ENCODE assay signal across 28 cellular contexts in genomic region chr4:32735856-32736590, GRCh38.
DNase-seq lines count a peak whose midpoint lies in the region; ATAC-seq, FAIRE-seq and TF ChIP-seq lines count a peak whose summit lies in the region.
"Had no signal": no experiment of that assay in that cellular context is flagged by ENCODE, and none has a peak within 500 bp of the region (broad histone marks: within the 10 kb centered on the region; RNA-seq: fewer than 3 reads in every experiment).

No MANE protein-coding gene starts in this region.

- H3K4me3 ChIP-seq in PC-3 (ENCODE audit: low read length) (no peak overlapping the region), H1 (ENCODE audit: extremely low read depth in 1 of 4, insufficient read depth in 2 of 4, low read depth in 3 of 4, low read length in 4 of 4) (no peak overlapping the region), mucosa of descending colon (no peak overlapping the region), mesendoderm (ENCODE audit: low read length) (no peak overlapping the region)
- H3K4me3 ChIP-seq: BLaER1, GM12878, MG63, SK-N-MC had no signal

- H2AK5ac ChIP-seq in H1 (ENCODE audit: low read depth, low read length) = no peak overlapping the region
- H2AK5ac ChIP-seq in mesendoderm (ENCODE audit: low read length) = no peak overlapping the region

- H3K14ac ChIP-seq in H1 (ENCODE audit: insufficient read length) = no peak overlapping the region

- no peak for FAIRE-seq in H1 (lab: Jason Lieb, UNC)
- FAIRE-seq: G401.6, GM12878 had no signal

- H2BK15ac ChIP-seq in H1 (ENCODE audit: low read length) (no peak overlapping the region), mesendoderm (replicated peaks; ENCODE audit: low read depth) (no peak overlapping the region)

- H3K79me1 ChIP-seq in H1 (ENCODE audit: low read depth, low read length) = no peaks in the 10 kb centered on the region
- H3K79me1 ChIP-seq in mesendoderm (ENCODE audit: low read length) = no peaks in the 10 kb centered on the region

- DNase-seq in Caki2 (ENCODE audit: low read depth) (peak; percentile 56), PC-3 (no peak), H1 (ENCODE audit: low read depth in 1 of 2, low spot score in 2 of 2) (no peak), mucosa of descending colon (no peak), mesendoderm (no peak), GM10266 (ENCODE audit: extremely low spot score) (no peak), left lobe of liver (ENCODE audit: low spot score) (no peak), cerebellar cortex (ENCODE audit: low spot score) (no peak)
- DNase-seq: 8988T; ACHN; CD4-positive, CD25-positive, alpha-beta regulatory T cell; DMS53; H7; KBM-7; MG63; NCI-H1105 treated with DMSO at 0.1 percent for 48 hours; NCI-H146; NCI-H1930; NCI-H2107; NCI-H524; NCI-H774; SHP77 treated with DMSO at 0.1 percent for 48 hours; SW 1271 had no signal

- H2BK12ac ChIP-seq in H1 (ENCODE audit: low read depth, low read length) = no peak overlapping the region

- WGBS in H1 (ENCODE audit: extremely low coverage in 1 of 2, insufficient coverage in 1 of 2, insufficient read length in 1 of 2, insufficient replicate concordance in 2 of 2, low coverage in 1 of 2, low lambda C conversion rate in 2 of 2, missing lambda C conversion rate in 1 of 2), 2 experiments = 90% methylated on average over 5 of the region's 5 CpGs; no CpG with 5 or more reads in 1 of the 2 experiments
- no CpG with 5 or more reads among the region's 5 CpGs for WGBS in mesendoderm (ENCODE audit: extremely low coverage, insufficient coverage, low lambda C conversion rate)

- TF ChIP-seq EP300 in H1 (IDR thresholded peaks at IDR 0.05; ENCODE audit: borderline replicate concordance in 1 of 2, low read depth in 2 of 2, low read length in 2 of 2) = no peak

- ATAC-seq in PC-3 = no peak
- peak; percentile 51 for ATAC-seq in mucosa of descending colon
- ATAC-seq in left lobe of liver = no peak
- ATAC-seq: GM12878, Panc1 had no signal

- no peak for TF ChIP-seq POLR2A in H1 (IDR thresholded peaks at IDR 0.05; ENCODE audit: control extremely low read depth in 1 of 2, low read depth in 2 of 2, low read length in 2 of 2)

- H3K9me3 ChIP-seq in PC-3 (ENCODE audit: low read length) = no peaks in the 10 kb centered on the region
- H3K9me3 ChIP-seq in H1 (ENCODE audit: insufficient read depth in 2 of 2, low read depth in 1 of 2, low read length in 1 of 2) = 0 out of 4 replicates have a peak, but pooled peaks cover 0 to 2% of the 10 kb centered on the region in 2 experiments
- H3K9me3 ChIP-seq in mucosa of descending colon = no peaks in the 10 kb centered on the region
- H3K9me3 ChIP-seq: BLaER1, MG63 had no signal

- TF ChIP-seq RAD21 in H1 (IDR thresholded peaks at IDR 0.05 in 1 of 2, conservative IDR thresholded peaks at IDR 0.05 in 1 of 2; ENCODE audit: low read depth in 2 of 2, low read length in 2 of 2) = no peak

- CTCF ChIA-PET in PC-3 (lab: Charles Lee) (no interaction called here), H1 (lab: Charles Lee; ENCODE audit: partially characterized antibody) (interaction anchor here (0.6 kb wide), 1 partner anchor 1671 kb away, joined by 6 read pairs; no protein-coding TSS in a partner anchor)

- TF ChIP-seq CTCF in PC-3 (conservative IDR thresholded peaks at IDR 0.05; ENCODE audit: low read depth, low read length) (no peak), H1 (IDR thresholded peaks at IDR 0.05; ENCODE audit: control extremely low read depth in 1 of 3, insufficient read depth in 1 of 3, low read depth in 1 of 3, low read length in 3 of 3) (no peak), mucosa of descending colon (IDR thresholded peaks at IDR 0.05) (no peak), GM10266 (IDR thresholded peaks at IDR 0.05; ENCODE audit: control insufficient read depth, insufficient read depth, low read depth, missing control alignments) (no peak)

- H3K56ac ChIP-seq in H1 (replicated peaks; ENCODE audit: insufficient read length, low read depth, low read length) (no peak overlapping the region), mesendoderm (ENCODE audit: low read length) (no peak overlapping the region)

- no peaks in the 10 kb centered on the region for H3F3A ChIP-seq in PC-3 (ENCODE audit: low read length, unreplicated experiment)

- H4K20me1 ChIP-seq in PC-3 (ENCODE audit: low read length) (no peaks in the 10 kb centered on the region), H1 (replicated peaks in 1 of 2; ENCODE audit: control insufficient read depth in 1 of 2, insufficient read depth in 2 of 2, low read length in 2 of 2) (no peaks in the 10 kb centered on the region)
- H4K20me1 ChIP-seq: BLaER1 had no signal

- H3K27me3 ChIP-seq in PC-3 (ENCODE audit: low read length) (no peaks in the 10 kb centered on the region), H1 (replicated peaks in 1 of 4; ENCODE audit: control insufficient read depth in 3 of 4, extremely low read depth in 1 of 4, insufficient read depth in 3 of 4, low read length in 3 of 4) (no peaks in the 10 kb centered on the region), mesendoderm (ENCODE audit: insufficient read depth, low read length, poor library complexity) (no peaks in the 10 kb centered on the region)
- H3K27me3 ChIP-seq: BLaER1, MG63 had no signal

- BruUV-seq in PC-3 (replicated peaks; lab: Mats Ljungman, UMichigan) = no TSS peak

- no peak overlapping the region for H4K5ac ChIP-seq in H1 (ENCODE audit: insufficient read length, low read depth, low read length)
- no peak overlapping the region for H4K5ac ChIP-seq in mesendoderm (ENCODE audit: low read length)

- no peaks in the 10 kb centered on the region for H3K36me3 ChIP-seq in PC-3 (ENCODE audit: low read depth, low read length)
- no peaks in the 10 kb centered on the region for H3K36me3 ChIP-seq in H1 (ENCODE audit: control insufficient read depth in 2 of 4, insufficient read depth in 4 of 4, low read length in 3 of 4)
- H3K36me3 ChIP-seq in mucosa of descending colon (ENCODE audit: low read depth) = no peaks in the 10 kb centered on the region
- no peaks in the 10 kb centered on the region for H3K36me3 ChIP-seq in mesendoderm (ENCODE audit: control insufficient read depth, insufficient read depth, low read length)
- H3K36me3 ChIP-seq: BLaER1, MG63 had no signal

- in situ Hi-C loops in Caki2 (cut with HindIII; ENCODE audit: low pct_unique_long_range_greater_than_20kb, low sequenced_read_pairs) = no loop called here

- POLR2A ChIA-PET in PC-3 (lab: Charles Lee; ENCODE audit: unreplicated experiment) (interaction anchor here (0.7 kb wide), 1 partner anchor 8 kb away, joined by 3 read pairs; no protein-coding TSS in a partner anchor), H1 (lab: Charles Lee; ENCODE audit: partially characterized antibody) (no interaction called here)

- H3K4me1 ChIP-seq in PC-3 (ENCODE audit: insufficient read depth, low read length) = peaks cover 14% of the 10 kb centered on the region
- H3K4me1 ChIP-seq in H1 (replicated peaks in 1 of 4; ENCODE audit: control insufficient read depth in 3 of 4, insufficient read depth in 4 of 4, low read length in 3 of 4) = no peaks in the 10 kb centered on the region
- no peaks in the 10 kb centered on the region for H3K4me1 ChIP-seq in mucosa of descending colon (ENCODE audit: low read depth)
- no peaks in the 10 kb centered on the region for H3K4me1 ChIP-seq in mesendoderm (ENCODE audit: control insufficient read depth, low read depth, low read length)
- H3K4me1 ChIP-seq: BLaER1 had no signal

- H4K8ac ChIP-seq in H1 (ENCODE audit: extremely low read depth, insufficient read depth, low read length) (no peak overlapping the region), mesendoderm (ENCODE audit: low read depth, low read length) (no peak overlapping the region)

- intact Hi-C loops in PC-3 (cut with micrococcal nuclease) = no loop called here
- intact Hi-C loops in mucosa of descending colon (cut with DNase I, micrococcal nuclease) = no loop called here

- no peak overlapping the region for H3K23ac ChIP-seq in H1 (ENCODE audit: insufficient read length)
- H3K23ac ChIP-seq in mesendoderm (ENCODE audit: low read length) = no peak overlapping the region

- peak overlapping the region; percentile 17; the same call in 1 of the 2 replicates for H3K27ac ChIP-seq in PC-3 (ENCODE audit: low read length)
- no peak overlapping the region for H3K27ac ChIP-seq in H1 (ENCODE audit: low read depth, low read length)
- H3K27ac ChIP-seq in mesendoderm (ENCODE audit: low read depth, low read length) = no peak overlapping the region
- H3K27ac ChIP-seq: BLaER1, SK-N-MC had no signal

- H3K79me2 ChIP-seq in PC-3 (ENCODE audit: low read length) = no peaks in the 10 kb centered on the region
- H3K79me2 ChIP-seq in H1 (ENCODE audit: control insufficient read depth in 1 of 2, insufficient read depth in 2 of 2, low read length in 2 of 2) = no peaks in the 10 kb centered on the region
- H3K79me2 ChIP-seq in mesendoderm (ENCODE audit: control insufficient read depth, insufficient read depth, low read length) = no peaks in the 10 kb centered on the region

- no peak overlapping the region for H3K18ac ChIP-seq in H1 (ENCODE audit: extremely low read depth, low read length)
- no peak overlapping the region for H3K18ac ChIP-seq in mesendoderm (ENCODE audit: low read length)

- no peak overlapping the region for H2BK120ac ChIP-seq in H1 (replicated peaks; ENCODE audit: low read depth, low read length)
- H2BK120ac ChIP-seq in mesendoderm (ENCODE audit: low read depth, low read length) = no peak overlapping the region

- H2BK5ac ChIP-seq in H1 (ENCODE audit: low read depth, low read length) (no peak overlapping the region), mesendoderm (ENCODE audit: low read length) (no peak overlapping the region)

- H2AFZ ChIP-seq in PC-3 (ENCODE audit: low read length) (peak overlapping the region; percentile 45; the same call in 1 of the 2 replicates), H1 (ENCODE audit: low read length) (peak overlapping the region; percentile 97)

- no peak overlapping the region for H4K91ac ChIP-seq in H1 (replicated peaks; ENCODE audit: insufficient read length, low read length)

- no peak overlapping the region; the same call in 1 of the 2 replicates for H3K4me2 ChIP-seq in PC-3 (ENCODE audit: low read length)
- H3K4me2 ChIP-seq in H1 (ENCODE audit: insufficient read depth in 1 of 2, low read depth in 2 of 2, low read length in 2 of 2) = no peak overlapping the region
- no peak overlapping the region for H3K4me2 ChIP-seq in mesendoderm (ENCODE audit: low read length)
- H3K4me2 ChIP-seq: BLaER1 had no signal

- no peaks in the 10 kb centered on the region for H3K9me2 ChIP-seq in PC-3 (replicated peaks; ENCODE audit: low read length)

- no peaks in the 10 kb centered on the region for H3K23me2 ChIP-seq in H1 (ENCODE audit: low read depth, low read length)

- H3K4ac ChIP-seq in H1 (replicated peaks; ENCODE audit: insufficient read length, low read depth, low read length) = no peak overlapping the region
- no peak overlapping the region for H3K4ac ChIP-seq in mesendoderm (ENCODE audit: low read depth, low read length)

- H3K9ac ChIP-seq in PC-3 (ENCODE audit: low read length) (no peak overlapping the region), H1 (replicated peaks in 1 of 4; ENCODE audit: extremely low read depth in 1 of 4, low read depth in 3 of 4, low read length in 3 of 4) (no peak overlapping the region), mesendoderm (ENCODE audit: low read length) (no peak overlapping the region)
- H3K9ac ChIP-seq: BLaER1 had no signal

- no peak overlapping the region for H2BK20ac ChIP-seq in H1 (ENCODE audit: low read length)

TF ChIP-seq in H1, 55 proteins besides CTCF, POLR2A, EP300 and RAD21 (continues in another document):
- TF ChIP-seq HDAC2 (IDR thresholded peaks at IDR 0.05; ENCODE audit: borderline replicate concordance in 1 of 2, low read depth in 2 of 2, low read length in 2 of 2) = no peak
